18 cellular contexts compared by ENCODE assay signal in the genomic region with DNA sequence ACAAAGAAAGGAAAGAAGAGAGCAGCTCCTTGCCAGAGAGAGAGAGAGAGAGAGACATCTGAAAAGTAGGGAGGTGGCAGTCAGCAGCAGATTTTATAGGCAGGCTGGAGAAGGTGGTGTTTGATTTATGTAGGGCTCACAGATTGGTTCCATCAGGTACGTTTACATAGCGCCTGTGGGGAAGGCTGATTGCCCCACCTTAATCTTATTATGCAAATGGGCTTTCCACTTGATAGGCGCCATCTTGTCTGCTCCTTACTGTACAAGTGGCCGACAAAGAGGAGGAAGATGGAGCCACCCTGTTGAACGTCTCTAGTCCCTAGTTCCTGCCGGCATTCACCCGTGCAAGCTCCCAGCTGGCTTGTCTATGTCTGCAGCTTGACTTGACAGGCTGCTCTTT. TPM values are rescaled to one million over a fixed set of nuclear protein-coding genes. Genes with fewer than 3 reads are reported as not detected.
DNase-seq lines count a peak whose midpoint lies in the region; ATAC-seq and TF ChIP-seq lines count a peak whose summit lies in the region.
"Had no signal": no experiment of that assay in that cellular context is flagged by ENCODE, and none has a peak within 500 bp of the region (broad histone marks: within the 10 kb centered on the region; RNA-seq: fewer than 3 reads in every experiment).

No MANE protein-coding gene starts in this region.

- 0 out of 2 replicates have a peak, but pooled peaks cover 2% of the 10 kb centered on the region for H3K27me3 Mint-ChIP-seq in WTC11 (ENCODE audit: low read depth)
- H3K27me3 Mint-ChIP-seq in nephron (ENCODE audit: low read depth), result peaks cover 7% of the 10 kb centered on the region

- TF ChIP-seq CTCF in WTC11 (IDR thresholded peaks at IDR 0.05), result no peak
- no peak for TF ChIP-seq CTCF in nephron (IDR thresholded peaks at IDR 0.05; ENCODE audit: unreplicated experiment in 3 of 3)
- TF ChIP-seq CTCF in brain microvascular endothelial cell (IDR thresholded peaks at IDR 0.05; ENCODE audit: low read depth, low read length, missing control alignments), result no peak
- no peak for TF ChIP-seq CTCF in ascending aorta (IDR thresholded peaks at IDR 0.05)

- H3K4me1 ChIP-seq in HAP-1 (peaks cover 52% of the 10 kb centered on the region), ascending aorta (no peaks in the 10 kb centered on the region)
- H3K4me1 ChIP-seq: adrenal gland, left ventricle myocardium inferior had no signal

- peaks cover 40% of the 10 kb centered on the region for H3K9me3 Mint-ChIP-seq in WTC11
- peaks cover 12% of the 10 kb centered on the region for H3K9me3 Mint-ChIP-seq in nephron

- intact Hi-C loops in ascending aorta (cut with DNase I) (no loop called here), left cardiac atrium (cut with DNase I) (no loop called here)

- H3K36me3 ChIP-seq in HAP-1 (replicated peaks), result no peaks in the 10 kb centered on the region
- H3K36me3 ChIP-seq in brain microvascular endothelial cell (replicated peaks), result no peaks in the 10 kb centered on the region
- H3K36me3 ChIP-seq in ascending aorta, result no peaks in the 10 kb centered on the region
- H3K36me3 ChIP-seq: adrenal gland, left ventricle myocardium inferior had no signal

- DNase-seq in HAP-1 (ENCODE audit: low spot score in 2 of 2) (peak; percentile 81 to 91), NCI-H2107 treated with DMSO at 0.1 percent for 48 hours (lab: John Stamatoyannopoulos, UW; ENCODE audit: unreplicated experiment) (peak; percentile 56), WTC11 (ENCODE audit: low spot score) (no peak), brain microvascular endothelial cell (no peak), ascending aorta (ENCODE audit: low spot score in 2 of 2) (no peak), left cardiac atrium (no peak)
- DNase-seq: activated CD4-positive, alpha-beta T cell treated with anti-CD3 and anti-CD28 coated beads, Interleukin-2, amount 10 ng/mL, durations not matched to agents 7 days and 5 days; activated T-cell treated with anti-CD3 and anti-CD28 coated beads, Interleukin-2, amount 50 U/mL, for 48 hours; adrenal gland; head of caudate nucleus; left ventricle myocardium inferior; NCI-H2081 had no signal

- H3K9me3 ChIP-seq in HAP-1 (no peaks in the 10 kb centered on the region), ascending aorta (no peaks in the 10 kb centered on the region)
- H3K9me3 ChIP-seq: adrenal gland had no signal

- H3K4me1 Mint-ChIP-seq in WTC11, result peaks cover 40% of the 10 kb centered on the region
- peaks cover 32% of the 10 kb centered on the region for H3K4me1 Mint-ChIP-seq in nephron
- H3K4me1 Mint-ChIP-seq: activated CD4-positive, alpha-beta T cell treated with anti-CD3 and anti-CD28 coated beads, Interleukin-2, amount 10 ng/mL, durations not matched to agents 7 days and 5 days; CD14-positive monocyte had no signal

- ATAC-seq in WTC11 (no peak), left cardiac atrium (no peak), HG03565 (IDR thresholded peaks at IDR 0.05; ENCODE audit: unreplicated experiment) (no peak)

- POLR2A ChIA-PET in WTC11 (lab: Charles Lee), result no interaction called here

- H3K36me3 Mint-ChIP-seq in WTC11 (peaks cover 26% of the 10 kb centered on the region), nephron (ENCODE audit: low read depth) (no peaks in the 10 kb centered on the region)
- H3K36me3 Mint-ChIP-seq: CD14-positive monocyte had no signal

- H3K27ac ChIP-seq in brain microvascular endothelial cell, result no peak overlapping the region
- H3K27ac ChIP-seq in ascending aorta, result no peak overlapping the region
- H3K27ac ChIP-seq: adrenal gland, GM23248, left ventricle myocardium inferior had no signal

- H3K4me3 Mint-ChIP-seq in WTC11 (no peak overlapping the region), nephron (no peak overlapping the region)
- H3K4me3 Mint-ChIP-seq: activated CD4-positive, alpha-beta T cell treated with anti-CD3 and anti-CD28 coated beads, Interleukin-2, amount 10 ng/mL, durations not matched to agents 7 days and 5 days; CD14-positive monocyte; stimulated activated naive CD8-positive, alpha-beta T cell treated with anti-CD3 and anti-CD28 coated beads, Interleukin-15, Interleukin-2, amounts not matched to agents 100 ng/mL and 50 ng/mL, for 24 hours had no signal

- CTCF ChIA-PET in WTC11 (lab: Charles Lee), result no interaction called here

- H3K27me3 ChIP-seq in HAP-1 (ENCODE audit: low read depth) (no peaks in the 10 kb centered on the region), brain microvascular endothelial cell (replicated peaks) (peaks cover 3% of the 10 kb centered on the region), ascending aorta (no peaks in the 10 kb centered on the region)
- H3K27me3 ChIP-seq: adrenal gland had no signal

- H3K27ac Mint-ChIP-seq in WTC11, result peak overlapping the region; percentile 88
- H3K27ac Mint-ChIP-seq in nephron, result peak overlapping the region; percentile 40 to 59 (median 44)
- H3K27ac Mint-ChIP-seq: activated CD4-positive, alpha-beta T cell treated with anti-CD3 and anti-CD28 coated beads, Interleukin-2, amount 10 ng/mL, durations not matched to agents 7 days and 5 days; stimulated activated naive CD8-positive, alpha-beta T cell treated with anti-CD3 and anti-CD28 coated beads, Interleukin-15, Interleukin-2, amounts not matched to agents 100 ng/mL and 50 ng/mL, for 24 hours had no signal

- H3K4me3 ChIP-seq in HAP-1 (no peak overlapping the region; the same call in 1 of the 2 replicates), brain microvascular endothelial cell (ENCODE audit: low read depth, low read length) (no peak overlapping the region), ascending aorta (no peak overlapping the region)
- H3K4me3 ChIP-seq: adrenal gland, GM23248, K562, left ventricle myocardium inferior had no signal

- in situ Hi-C loops in HAP-1 (cut with MboI; ENCODE audit: low sequenced_read_pairs), result loop anchor here (5.0 kb wide), 1 partner anchor 43 kb away; no protein-coding TSS in a partner anchor
- in situ Hi-C loops in brain microvascular endothelial cell (cut with HindIII; ENCODE audit: low pct_ligation_motif_present, low sequenced_read_pairs), result no loop called here

TF ChIP-seq in WTC11, 78 proteins besides CTCF, POLR2A, EP300 and RAD21 (continues in another document):
- TF ChIP-seq SMAD4 (CRISPR knock-in tag; IDR thresholded peaks at IDR 0.05), result no peak
- TF ChIP-seq MXD4 (CRISPR knock-in tag; IDR thresholded peaks at IDR 0.05; ENCODE audit: borderline replicate concordance), result no peak
- no peak for TF ChIP-seq ZNF121 (CRISPR knock-in tag; IDR thresholded peaks at IDR 0.05)
- TF ChIP-seq ZNF416 (CRISPR knock-in tag; IDR thresholded peaks at IDR 0.05), result no peak
- no peak for TF ChIP-seq MYBL2 (CRISPR knock-in tag; IDR thresholded peaks at IDR 0.05)
- no peak for TF ChIP-seq ZBTB21 (CRISPR knock-in tag; IDR thresholded peaks at IDR 0.05; ENCODE audit: borderline replicate concordance)
- no peak for TF ChIP-seq ATF1 (CRISPR knock-in tag; IDR thresholded peaks at IDR 0.05)
- no peak for TF ChIP-seq ZNF232 (CRISPR knock-in tag; IDR thresholded peaks at IDR 0.05)
- no peak for TF ChIP-seq OVOL2 (CRISPR knock-in tag; IDR thresholded peaks at IDR 0.05; ENCODE audit: borderline replicate concordance)
- TF ChIP-seq, protein P1, sequence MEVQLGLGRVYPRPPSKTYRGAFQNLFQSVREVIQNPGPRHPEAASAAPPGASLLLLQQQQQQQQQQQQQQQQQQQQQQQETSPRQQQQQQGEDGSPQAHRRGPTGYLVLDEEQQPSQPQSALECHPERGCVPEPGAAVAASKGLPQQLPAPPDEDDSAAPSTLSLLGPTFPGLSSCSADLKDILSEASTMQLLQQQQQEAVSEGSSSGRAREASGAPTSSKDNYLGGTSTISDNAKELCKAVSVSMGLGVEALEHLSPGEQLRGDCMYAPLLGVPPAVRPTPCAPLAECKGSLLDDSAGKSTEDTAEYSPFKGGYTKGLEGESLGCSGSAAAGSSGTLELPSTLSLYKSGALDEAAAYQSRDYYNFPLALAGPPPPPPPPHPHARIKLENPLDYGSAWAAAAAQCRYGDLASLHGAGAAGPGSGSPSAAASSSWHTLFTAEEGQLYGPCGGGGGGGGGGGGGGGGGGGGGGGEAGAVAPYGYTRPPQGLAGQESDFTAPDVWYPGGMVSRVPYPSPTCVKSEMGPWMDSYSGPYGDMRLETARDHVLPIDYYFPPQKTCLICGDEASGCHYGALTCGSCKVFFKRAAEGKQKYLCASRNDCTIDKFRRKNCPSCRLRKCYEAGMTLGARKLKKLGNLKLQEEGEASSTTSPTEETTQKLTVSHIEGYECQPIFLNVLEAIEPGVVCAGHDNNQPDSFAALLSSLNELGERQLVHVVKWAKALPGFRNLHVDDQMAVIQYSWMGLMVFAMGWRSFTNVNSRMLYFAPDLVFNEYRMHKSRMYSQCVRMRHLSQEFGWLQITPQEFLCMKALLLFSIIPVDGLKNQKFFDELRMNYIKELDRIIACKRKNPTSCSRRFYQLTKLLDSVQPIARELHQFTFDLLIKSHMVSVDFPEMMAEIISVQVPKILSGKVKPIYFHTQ (CRISPR knock-in tag; IDR thresholded peaks at IDR 0.05), result no peak
- no peak for TF ChIP-seq NFE2L1 (CRISPR knock-in tag; IDR thresholded peaks at IDR 0.05)
- no peak for TF ChIP-seq RORB (CRISPR knock-in tag; IDR thresholded peaks at IDR 0.05)
- no peak for TF ChIP-seq ZNF423 (CRISPR knock-in tag; IDR thresholded peaks at IDR 0.05)
- no peak for TF ChIP-seq ZNF671 (CRISPR knock-in tag; IDR thresholded peaks at IDR 0.05)
- TF ChIP-seq SOX15 (CRISPR knock-in tag; IDR thresholded peaks at IDR 0.05), result no peak

RNA-seq across cellular contexts. Expression of gene DHRSX, which starts 49.1 kb away (rescaled TPM):
- 28.2 to 34.3 TPM (median 33.4 TPM) in 3 replicates for total RNA-seq in WTC11 (2021)
- 13.4 TPM for total RNA-seq in ascending aorta
- total RNA-seq in left cardiac atrium, result 10 to 100 TPM; 21.0 to 34.0 TPM

RNA-seq across cellular contexts. Expression of gene ZBED1, which starts 49.1 kb away (rescaled TPM):
- 45.1 to 49.2 TPM (median 47.3 TPM) in 3 replicates for total RNA-seq in WTC11 (2021)
- total RNA-seq in ascending aorta, result 34.6 TPM
- 10 to 100 TPM; 37.7 to 45.0 TPM for total RNA-seq in left cardiac atrium

Comparison
In these comparisons a context has a peak if more than half of its experiments do, and no peak if none do; other contexts are left out.
1. DNase-seq: peak in HAP-1 (2 of 2) and NCI-H2107 treated with DMSO at 0.1 percent for 48 hours (single experiment); none in WTC11 (single experiment), brain microvascular endothelial cell (single experiment), ascending aorta (0 of 2) and left cardiac atrium (single experiment).